ENCODE assay signal across 8 cellular contexts in genomic region chr2:147937744-147938349, GRCh38.
DNase-seq lines count a peak whose midpoint lies in the region; ATAC-seq, FAIRE-seq and TF ChIP-seq lines count a peak whose summit lies in the region.

No MANE protein-coding gene starts in this region.

- POLR2A ChIA-PET in Caco-2 (lab: Charles Lee) = no interaction called here

- dilution Hi-C loops in keratinocyte (cut with MboI; ENCODE audit: extremely low pct_ligation_motif_present, low sequenced_read_pairs) = no loop called here

- ATAC-seq in GM19351 (IDR thresholded peaks at IDR 0.05; ENCODE audit: unreplicated experiment) (peak; percentile 66), upper lobe of right lung (peak; percentile 87), GM21737 (IDR thresholded peaks at IDR 0.05; ENCODE audit: unreplicated experiment) (no peak)

- no peaks in the 10 kb centered on the region for H4K20me1 ChIP-seq in keratinocyte (ENCODE audit: control insufficient read depth, extremely low read depth, insufficient read depth, low read length)

- no peaks in the 10 kb centered on the region for H3K9me1 ChIP-seq in keratinocyte (ENCODE audit: control insufficient read depth, extremely low read depth, insufficient read depth, low read length)

- no peaks in the 10 kb centered on the region for H3K79me2 ChIP-seq in keratinocyte (ENCODE audit: control insufficient read depth, insufficient read depth, low read length)

- DNase-seq in Caco-2 (peak in 1 of 2 experiments; percentile 20), NB4 (ENCODE audit: low read depth) (peak; percentile 44), astrocyte of the spinal cord (ENCODE audit: low read depth, low spot score) (peak; percentile 43), keratinocyte (ENCODE audit: low read depth, low spot score) (no peak), upper lobe of right lung (no peak), ureter (ENCODE audit: low spot score) (no peak)

- H3K4me1 ChIP-seq in Caco-2 = no peaks in the 10 kb centered on the region
- H3K4me1 ChIP-seq in keratinocyte (ENCODE audit: control insufficient read depth, extremely low read depth, insufficient read depth, low read length) = no peaks in the 10 kb centered on the region
- no peaks in the 10 kb centered on the region for H3K4me1 ChIP-seq in upper lobe of right lung

- H3K27me3 ChIP-seq in Caco-2 (replicated peaks; ENCODE audit: control insufficient read depth, insufficient read depth, low read length) (no peaks in the 10 kb centered on the region), keratinocyte (ENCODE audit: control insufficient read depth, extremely low read depth, insufficient read depth, low read length) (no peaks in the 10 kb centered on the region), upper lobe of right lung (no peaks in the 10 kb centered on the region)

- TF ChIP-seq CTCF in Caco-2 (IDR thresholded peaks at IDR 0.05; ENCODE audit: insufficient read depth in 1 of 2, low read depth in 1 of 2, low read length in 1 of 2, severe bottlenecking in 1 of 2, unreplicated experiment in 1 of 2) = peak; percentile 75 to 82
- TF ChIP-seq CTCF in NB4 (IDR thresholded peaks at IDR 0.05; ENCODE audit: low read depth, low read length) = peak; percentile 86
- TF ChIP-seq CTCF in astrocyte of the spinal cord (IDR thresholded peaks at IDR 0.05; ENCODE audit: low read depth, low read length) = peak; percentile 82
- peak; percentile 48 to 68 (median 61) for TF ChIP-seq CTCF in keratinocyte (optimal IDR thresholded peaks at IDR 0.05 in 1 of 3, IDR thresholded peaks at IDR 0.05 in 1 of 3, conservative IDR thresholded peaks at IDR 0.05 in 1 of 3; ENCODE audit: extremely low read depth in 1 of 3, insufficient read depth in 2 of 3, low read length in 3 of 3)
- TF ChIP-seq CTCF in upper lobe of right lung (IDR thresholded peaks at IDR 0.05) = peak; percentile 90

- intact Hi-C loops in Caco-2 (cut with micrococcal nuclease; ENCODE audit: unreplicated experiment) = loop anchor here (1.0 kb wide), 3 partner anchors 263 to 1052 kb away; no protein-coding TSS in a partner anchor
- intact Hi-C loops in upper lobe of right lung (cut with DNase I) = no loop called here

- H3K27ac Mint-ChIP-seq in Caco-2 (ENCODE audit: unreplicated experiment) = no peak overlapping the region

- no peak overlapping the region for H3K4me2 ChIP-seq in keratinocyte (ENCODE audit: control insufficient read depth, extremely low read depth, insufficient read depth, low read depth, low read length)

- H3K36me3 Mint-ChIP-seq in Caco-2 (ENCODE audit: insufficient read depth, unreplicated experiment) = peaks cover 40% of the 10 kb centered on the region

- H3K9me3 ChIP-seq in Caco-2 (no peaks in the 10 kb centered on the region), keratinocyte (ENCODE audit: control insufficient read depth, low read depth, low read length) (no peaks in the 10 kb centered on the region), upper lobe of right lung (no peaks in the 10 kb centered on the region)

- no peak overlapping the region for H3K27ac ChIP-seq in keratinocyte (ENCODE audit: control insufficient read depth, insufficient read depth, low read length)
- H3K27ac ChIP-seq in upper lobe of right lung = no peak overlapping the region

- peak; percentile 23 for FAIRE-seq in keratinocyte (lab: Jason Lieb, UNC)

- no peak for TF ChIP-seq POLR2A in NB4 (IDR thresholded peaks at IDR 0.05; ENCODE audit: extremely low read depth, insufficient read length)

- H3K36me3 ChIP-seq in Caco-2 (ENCODE audit: control insufficient read depth, insufficient read depth, low read length) = peaks cover 1% of the 10 kb centered on the region; the same call in 1 of the 2 replicates
- peaks cover 4% of the 10 kb centered on the region in 2 experiments for H3K36me3 ChIP-seq in keratinocyte (ENCODE audit: control insufficient read depth in 2 of 2, extremely low read depth in 1 of 2, insufficient read depth in 2 of 2, low read length in 2 of 2)
- H3K36me3 ChIP-seq in upper lobe of right lung = peaks cover 45% of the 10 kb centered on the region

- no peaks in the 10 kb centered on the region for H3K9me3 Mint-ChIP-seq in Caco-2 (ENCODE audit: unreplicated experiment)

- in situ Hi-C loops in astrocyte of the spinal cord (cut with HindIII; ENCODE audit: low sequenced_read_pairs) = no loop called here

- BruUV-seq in Caco-2 (replicated peaks; lab: Mats Ljungman, UMichigan) = no TSS peak

- no peak overlapping the region for H2AFZ ChIP-seq in keratinocyte (ENCODE audit: control insufficient read depth, low read length)

- CTCF ChIA-PET in Caco-2 (lab: Charles Lee) = no interaction called here

- no peaks in the 10 kb centered on the region for H3K27me3 Mint-ChIP-seq in Caco-2 (ENCODE audit: insufficient read depth, unreplicated experiment)

- H3K4me1 Mint-ChIP-seq in Caco-2 (ENCODE audit: low read depth, unreplicated experiment) = no peaks in the 10 kb centered on the region

- no peak overlapping the region for H3K4me3 Mint-ChIP-seq in Caco-2 (ENCODE audit: unreplicated experiment)

- H3K4me3 ChIP-seq in Caco-2 (ENCODE audit: low read depth, low read length) (no peak overlapping the region), NB4 (ENCODE audit: low read depth, low read length) (no peak overlapping the region), astrocyte of the spinal cord (ENCODE audit: low read depth, low read length) (no peak overlapping the region), keratinocyte (ENCODE audit: control insufficient read depth in 2 of 3, extremely low read depth in 1 of 3, insufficient read depth in 2 of 3, low read depth in 1 of 3, low read length in 3 of 3) (no peak overlapping the region), upper lobe of right lung (no peak overlapping the region)

- H3K9ac ChIP-seq in keratinocyte (ENCODE audit: control insufficient read depth, extremely low read depth, insufficient read depth, low read length) = no peak overlapping the region

Comparison
In these comparisons a context has a peak if more than half of its experiments do, and no peak if none do; other contexts are left out.
1. DNase-seq: peak in NB4 (single experiment) and astrocyte of the spinal cord (single experiment); none in keratinocyte (single experiment), upper lobe of right lung (single experiment) and ureter (single experiment).
2. Peak in every context shown above with its lines, with median percentiles within 50 percentile points of each other: CTCF ChIP-seq.